In the genomic region with DNA sequence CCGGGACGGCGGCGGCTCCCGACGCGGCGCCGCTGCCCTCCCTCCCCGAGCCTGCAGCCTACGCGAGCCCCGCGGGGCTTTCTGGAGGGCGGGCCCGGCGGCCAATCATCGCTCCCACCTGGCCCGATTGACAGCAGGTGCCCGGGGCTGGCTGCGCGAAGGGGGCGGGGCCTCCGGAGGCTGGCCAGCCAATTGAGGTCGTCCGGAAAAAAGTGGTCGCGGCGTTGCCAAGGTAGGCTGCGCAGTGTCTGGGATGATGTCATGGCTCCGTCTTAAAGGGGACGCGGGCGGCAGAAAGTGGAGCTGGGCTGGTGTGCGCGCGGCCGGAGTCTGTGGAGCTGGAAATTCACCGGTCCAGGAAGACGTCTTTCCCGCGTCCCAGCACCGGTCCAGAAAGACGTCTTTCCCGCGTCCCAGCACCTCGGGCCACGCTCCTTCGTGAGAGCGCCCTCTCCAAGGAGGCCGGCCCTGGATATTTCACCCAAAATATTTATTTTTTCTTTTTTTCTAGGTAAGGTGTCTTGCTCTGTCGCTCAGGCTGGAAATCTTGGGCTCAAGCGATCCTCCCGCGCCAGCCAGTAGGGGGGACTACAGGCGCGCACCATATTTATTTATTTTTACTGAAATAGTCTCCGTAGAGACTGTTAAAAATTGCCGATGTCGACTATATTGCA, we compare ENCODE assay signal across 8 cellular contexts. TPM values are rescaled to one million over a fixed set of nuclear protein-coding genes. Genes with fewer than 3 reads are reported as not detected.
A peak's percentile ranks its signal among the peaks of the same experiment; 100 is the strongest.
DNase-seq lines count a peak whose midpoint lies in the region; ATAC-seq, FAIRE-seq and TF ChIP-seq lines count a peak whose summit lies in the region.

A gene (minus strand): TSS at position 83 of the 674 bp plus-strand sequence. CDS start 154 bp downstream, outside the sequence.

- no peaks in the 10 kb centered on the region for H3K9me3 Mint-ChIP-seq in T-cell

- H3K4me3 Mint-ChIP-seq in T-cell, result peak within 1 kb of the TSS; percentile 90 to 95 (median 95)

- peaks cover 17% of the 10 kb centered on the region for H3K79me1 ChIP-seq in trophoblast cell (ENCODE audit: low read length)

- H3K4me3 ChIP-seq in trophoblast cell (ENCODE audit: low read depth, low read length) (peak within 1 kb of the TSS; percentile 83), transverse colon (peak within 1 kb of the TSS; percentile 71 to 82 (median 78))

- H3K4me1 ChIP-seq in trophoblast cell (ENCODE audit: control insufficient read depth in 1 of 2, insufficient read depth in 2 of 2, low read length in 2 of 2) (peaks cover 18 to 22% of the 10 kb centered on the region in 2 experiments), transverse colon (peaks cover 11 to 33% (median 22%) of the 10 kb centered on the region in 4 donors)

- TF ChIP-seq POLR2A in GM12892 (IDR thresholded peaks at IDR 0.05; ENCODE audit: low read depth, low read length) (peak; percentile 74), transverse colon (IDR thresholded peaks at IDR 0.05) (peak; percentile 93)

- peak; percentile 90 for ATAC-seq in HG02852 (IDR thresholded peaks at IDR 0.05; ENCODE audit: unreplicated experiment)
- ATAC-seq in T-cell (replicated peaks in 1 of 4), result peak; percentile 88 to 95 (median 92)

- H2BK12ac ChIP-seq in trophoblast cell (ENCODE audit: low read length), result peak within 1 kb of the TSS; percentile 68

- H3K9me3 ChIP-seq in trophoblast cell (ENCODE audit: insufficient read depth, low read depth, low read length) (no peaks in the 10 kb centered on the region), transverse colon (no peaks in the 10 kb centered on the region)

- H4K91ac ChIP-seq in trophoblast cell (ENCODE audit: low read depth, low read length), result peak within 1 kb of the TSS; percentile 91

- no peaks in the 10 kb centered on the region for H3K27me3 ChIP-seq in trophoblast cell (ENCODE audit: insufficient read depth, low read length)
- H3K27me3 ChIP-seq in transverse colon, result no peaks in the 10 kb centered on the region

- DNase-seq in GM12892 (ENCODE audit: insufficient read length) (peak; percentile 97), NCI-H1436 treated with DMSO at 0.1 percent for 48 hours (lab: John Stamatoyannopoulos, UW) (peak; percentile 89), T-cell (peak; percentile 89 to 99 (median 97)), cardiac septum (ENCODE audit: low spot score) (peak; percentile 98), trophoblast cell (peak; percentile 99), transverse colon (peak; percentile 98)

- peaks cover 32 to 35% (median 32%) of the 10 kb centered on the region in 3 donors for H3K4me1 Mint-ChIP-seq in T-cell

- H3K36me3 ChIP-seq in trophoblast cell (ENCODE audit: control insufficient read depth in 1 of 2, insufficient read depth in 2 of 2, low read length in 2 of 2), result peaks cover 11 to 15% of the 10 kb centered on the region in 2 experiments
- no peaks in the 10 kb centered on the region for H3K36me3 ChIP-seq in transverse colon

- peak within 1 kb of the TSS; percentile 78 for H2AFZ ChIP-seq in trophoblast cell (ENCODE audit: insufficient read depth, low read length, poor library complexity)

- H2BK120ac ChIP-seq in trophoblast cell (ENCODE audit: insufficient read depth, low read length, poor library complexity), result peak within 1 kb of the TSS; percentile 86

- peak within 1 kb of the TSS; percentile 96 for H2BK5ac ChIP-seq in trophoblast cell (ENCODE audit: low read depth, low read length, poor library complexity)

- no peak for TF ChIP-seq EP300 in transverse colon (IDR thresholded peaks at IDR 0.05; ENCODE audit: low read depth)

- H3K4me2 ChIP-seq in trophoblast cell (ENCODE audit: low read length), result peak within 1 kb of the TSS; percentile 93

- no peak within 1 kb of the TSS for H3K23ac ChIP-seq in trophoblast cell (ENCODE audit: low read length)

- no peaks in the 10 kb centered on the region for H3K27me3 Mint-ChIP-seq in T-cell

- POLR2A ChIA-PET in T-cell (lab: Charles Lee), result interaction anchor here (0.7 to 4.2 kb wide), 4 partner anchors 16 to 796 kb away, joined by 3 to 45 read pairs (median 4); a partner anchor contains a TSS

- H3K27ac ChIP-seq in adipose tissue (ENCODE audit: low read depth, low read length) (peak within 1 kb of the TSS; percentile 89), trophoblast cell (ENCODE audit: low read depth, low read length) (peak within 1 kb of the TSS; percentile 96), transverse colon (peak within 1 kb of the TSS; percentile 90 to 100 (median 97))

- peak within 1 kb of the TSS; percentile 74 for H3K14ac ChIP-seq in trophoblast cell (ENCODE audit: low read length)

- H3K9ac ChIP-seq in trophoblast cell (ENCODE audit: low read length), result peak within 1 kb of the TSS; percentile 91

- CTCF ChIA-PET in T-cell (lab: Charles Lee), result interaction anchor here in 1 of 2 donors (0.8 to 4.2 kb wide), 8 partner anchors 14 to 79 kb away, joined by 3 to 38 read pairs (median 10); a partner anchor contains a TSS

- intact Hi-C loops in cardiac septum (cut with DNase I), result no loop called here
- intact Hi-C loops in transverse colon (cut with DNase I; ENCODE audit: low total_unique reads), result no loop called here

- H4K12ac ChIP-seq in trophoblast cell (ENCODE audit: low read depth, low read length), result peak within 1 kb of the TSS; percentile 77

- H3K36me3 Mint-ChIP-seq in T-cell, result peaks cover 5% of the 10 kb centered on the region

- WGBS in adipose tissue, 3 donors, result 0 to 1% (median 0%) methylated on average over 54 to 60 of the region's 60 CpGs
- no CpG with 5 or more reads among the region's 60 CpGs for WGBS in trophoblast cell (ENCODE audit: extremely low coverage, insufficient coverage, insufficient read length)
- 0 to 1% methylated on average over 10 to 40 of the region's 60 CpGs for WGBS in transverse colon (ENCODE audit: low coverage in 1 of 2), 2 donors

- peak; percentile 60 to 86 (median 66) for TF ChIP-seq CTCF in transverse colon (IDR thresholded peaks at IDR 0.05)

- peak within 1 kb of the TSS; percentile 89 for H3K18ac ChIP-seq in trophoblast cell (ENCODE audit: low read length)

- H2AK5ac ChIP-seq in trophoblast cell (ENCODE audit: low read length), result no peak within 1 kb of the TSS

- peak within 1 kb of the TSS; percentile 95 to 98 for H3K27ac Mint-ChIP-seq in T-cell

- peak within 1 kb of the TSS; percentile 82 for H4K8ac ChIP-seq in trophoblast cell (ENCODE audit: low read depth, low read length)

- FAIRE-seq in GM12892 (lab: Jason Lieb, UNC), result peak; percentile 95

- in situ Hi-C loops in transverse colon (cut with MboI; ENCODE audit: low pct_ligation_motif_present in 1 of 4, low pct_unique_long_range_greater_than_20kb in 1 of 4, low sequenced_read_pairs in 3 of 4), result loop anchor here in 1 of 4 donors (25.0 kb wide), 1 partner anchor 1602 kb away; no protein-coding TSS in a partner anchor

- peaks cover 10% of the 10 kb centered on the region for H3K79me2 ChIP-seq in trophoblast cell (ENCODE audit: control insufficient read depth, insufficient read depth, low read length, poor library complexity)

- H3K4ac ChIP-seq in trophoblast cell (ENCODE audit: low read depth, low read length), result peak within 1 kb of the TSS; percentile 57

RNA-seq across cellular contexts. Expression of the gene that starts here (rescaled TPM):
- 62.0 TPM for polyA plus RNA-seq in GM12892 (2012; ENCODE audit: missing spikeins)
- total RNA-seq in T-cell, result 100 to 1,000 TPM in 3 of 5 donors, 10 to 100 TPM in 2; 86.3 to 124 (median 101) TPM
- 10 to 100 TPM; 55.3 to 79.7 (median 56.1) TPM for polyA plus RNA-seq in adipose tissue
- total RNA-seq in cardiac septum, result 77.6 TPM
- polyA plus RNA-seq in trophoblast cell (2013), result 40.9 and 41.1 TPM in 2 replicates
- 100 to 1,000 TPM in 2 of 4 donors, 10 to 100 TPM in 2; 66.8 to 157 (median 119) TPM for total RNA-seq in transverse colon

Comparison
In these comparisons a context has a peak if more than half of its experiments do, and no peak if none do; other contexts are left out.
1. Peak in every context shown above with its lines: DNase-seq, ATAC-seq, H3K4me3 ChIP-seq and H3K27ac ChIP-seq.